In genomic region chr9:124805186-124805585, GRCh38 we compare ENCODE assay signal across 1 cellular context.
TF ChIP-seq lines count a peak whose summit lies in the region.

No MANE protein-coding gene starts in this region.

TF ChIP-seq in IMR-90, 13 proteins besides CTCF, POLR2A, EP300 and RAD21:
- no peak for TF ChIP-seq RFX5 (IDR thresholded peaks at IDR 0.05; ENCODE audit: low read depth, low read length)
- TF ChIP-seq NFE2L2 (IDR thresholded peaks at IDR 0.05; ENCODE audit: low read depth, low read length), result no peak
- no peak for TF ChIP-seq USF2 (IDR thresholded peaks at IDR 0.05; ENCODE audit: low read depth, low read length)
- no peak for TF ChIP-seq BHLHE40 (IDR thresholded peaks at IDR 0.05; ENCODE audit: low read depth, low read length)
- TF ChIP-seq MAFK (IDR thresholded peaks at IDR 0.05; ENCODE audit: low read depth, low read length), result no peak
- TF ChIP-seq ELK1 (IDR thresholded peaks at IDR 0.05; ENCODE audit: borderline replicate concordance, low read depth, low read length), result no peak
- TF ChIP-seq MXI1 (IDR thresholded peaks at IDR 0.05; ENCODE audit: borderline replicate concordance, low read depth, low read length), result no peak
- TF ChIP-seq CHD1 (IDR thresholded peaks at IDR 0.05; ENCODE audit: low read depth, low read length), result no peak
- no peak for TF ChIP-seq SMC3 (IDR thresholded peaks at IDR 0.05; ENCODE audit: low read depth, low read length)
- no peak for TF ChIP-seq FOS (IDR thresholded peaks at IDR 0.05; ENCODE audit: low read depth, low read length)
- TF ChIP-seq CEBPB (IDR thresholded peaks at IDR 0.05; ENCODE audit: low read depth, low read length), result no peak
- TF ChIP-seq MAZ (IDR thresholded peaks at IDR 0.05; ENCODE audit: borderline replicate concordance, low read depth, low read length), result no peak
- TF ChIP-seq RCOR1 (IDR thresholded peaks at IDR 0.05; ENCODE audit: insufficient replicate concordance, low read length), result no peak
TF ChIP-seq in IMR-90: peak in this region for 0.
